In the genomic region with DNA sequence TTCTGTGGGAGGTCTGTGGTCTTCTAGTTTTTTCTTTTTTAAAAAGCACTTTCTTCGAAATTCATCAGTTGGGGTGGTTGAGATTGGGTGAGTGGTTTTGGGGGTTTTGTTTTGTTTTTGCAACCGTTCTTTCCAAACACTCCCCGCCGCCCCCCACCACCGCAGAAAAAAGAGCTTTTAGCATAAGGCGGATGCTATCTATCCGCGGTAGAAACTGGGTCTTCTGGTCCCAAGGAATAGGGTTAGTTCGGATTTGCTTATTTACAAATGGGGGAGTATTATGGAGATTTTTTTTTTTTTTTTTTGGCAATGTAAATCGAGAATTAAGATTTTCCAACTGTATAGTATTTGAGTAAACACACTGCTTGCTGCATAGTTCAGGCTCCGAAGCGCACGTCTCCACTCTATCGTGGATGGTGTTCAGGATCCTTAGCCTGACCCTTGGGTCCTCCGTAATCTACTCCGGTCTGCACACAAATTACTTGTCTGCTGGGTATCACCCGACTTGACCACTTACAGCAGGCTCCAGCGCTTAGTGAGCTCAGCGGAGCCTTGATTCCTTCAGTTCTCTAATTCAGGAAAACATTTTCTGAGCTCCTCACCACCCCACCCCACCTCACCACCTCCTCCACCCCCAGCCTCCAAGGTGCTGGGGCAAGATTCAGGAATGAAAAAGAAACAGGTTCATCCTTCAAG, we compare ENCODE assay signal across 9 cellular contexts. TPM values are rescaled to one million over a fixed set of nuclear protein-coding genes. Genes with fewer than 3 reads are reported as not detected.
DNase-seq lines count a peak whose midpoint lies in the region; ATAC-seq and TF ChIP-seq lines count a peak whose summit lies in the region.
"Had no signal": no experiment of that assay in that cellular context is flagged by ENCODE, and none has a peak within 500 bp of the region (broad histone marks: within the 10 kb centered on the region; RNA-seq: fewer than 3 reads in every experiment).

No MANE protein-coding gene starts in this region.

- peak overlapping the region; percentile 46 for H3K27ac Mint-ChIP-seq in CD8-positive, alpha-beta T cell

- peak in 1 of 7 experiments; percentile 28 for DNase-seq in CD8-positive, alpha-beta T cell
- DNase-seq in NCI-H2227 treated with DMSO at 0.1 percent for 48 hours (lab: John Stamatoyannopoulos, UW) (peak; percentile 42), osteoblast (ENCODE audit: insufficient read length, low spot score, missing footprints) (peak; percentile 67), epidermal melanocyte (ENCODE audit: insufficient read length, low spot score) (no peak), H4 (ENCODE audit: low spot score) (no peak), HCEC 1CT (no peak)
- DNase-seq: GF-D8 had no signal

- H3K9me3 ChIP-seq in CD8-positive, alpha-beta T cell (ENCODE audit: low read length), result no peaks in the 10 kb centered on the region
- H3K9me3 ChIP-seq in ectodermal cell (ENCODE audit: control insufficient read depth, low read length) (no peaks in the 10 kb centered on the region), osteoblast (ENCODE audit: low read depth, low read length) (no peaks in the 10 kb centered on the region)

- peaks cover 58% of the 10 kb centered on the region for H3K4me1 Mint-ChIP-seq in CD8-positive, alpha-beta T cell (ENCODE audit: low read depth)

- H3K27ac ChIP-seq in CD8-positive, alpha-beta T cell (ENCODE audit: low read depth, low read length), result no peak overlapping the region
- H3K27ac ChIP-seq in ectodermal cell (ENCODE audit: insufficient read depth, low read depth, low read length, poor library complexity, severe bottlenecking) (no peak overlapping the region), osteoblast (ENCODE audit: low read depth, low read length) (no peak overlapping the region)

- H3K4me1 ChIP-seq in CD8-positive, alpha-beta T cell (ENCODE audit: insufficient read depth, low read length), result peaks cover 38% of the 10 kb centered on the region
- H3K4me1 ChIP-seq in ectodermal cell (ENCODE audit: control insufficient read depth, insufficient read depth, low read length) (no peaks in the 10 kb centered on the region), osteoblast (ENCODE audit: insufficient read depth, low read length) (peaks cover 10% of the 10 kb centered on the region)

- POLR2A ChIA-PET in CD8-positive, alpha-beta T cell (lab: Charles Lee), result interaction anchor here (1.2 kb wide), 1 partner anchor 68 kb away, joined by 6 read pairs; a partner anchor contains a TSS

- H3K79me2 ChIP-seq in osteoblast (ENCODE audit: insufficient read depth, low read length), result no peaks in the 10 kb centered on the region

- H3K4me2 ChIP-seq in osteoblast (ENCODE audit: insufficient read depth, low read length), result peak overlapping the region; percentile 45

- no peaks in the 10 kb centered on the region for H3K36me3 Mint-ChIP-seq in CD8-positive, alpha-beta T cell

- CTCF ChIA-PET in CD8-positive, alpha-beta T cell (lab: Charles Lee), result interaction anchor here (0.8 to 5.7 kb wide), 3 partner anchors 9 to 40 kb away, joined by 3 to 77 read pairs (median 3); no protein-coding TSS in a partner anchor

- H2AFZ ChIP-seq in osteoblast (ENCODE audit: low read length), result no peak overlapping the region

- no peaks in the 10 kb centered on the region for H3K36me3 ChIP-seq in CD8-positive, alpha-beta T cell (ENCODE audit: insufficient read depth, low read length)
- no peaks in the 10 kb centered on the region for H3K36me3 ChIP-seq in ectodermal cell (ENCODE audit: control insufficient read depth, insufficient read depth, low read length)
- H3K36me3 ChIP-seq in osteoblast (ENCODE audit: insufficient read depth, low read length), result no peaks in the 10 kb centered on the region

- no peaks in the 10 kb centered on the region for H3K9me3 Mint-ChIP-seq in CD8-positive, alpha-beta T cell

- 17 to 22% methylated on average over 18 to 19 of the region's 19 CpGs for WGBS in ectodermal cell, 2 experiments

- no peak for TF ChIP-seq CTCF in CD8-positive, alpha-beta T cell (IDR thresholded peaks at IDR 0.05)
- no peak for TF ChIP-seq CTCF in osteoblast (IDR thresholded peaks at IDR 0.05; ENCODE audit: extremely low read depth, low read depth, low read length)

- ATAC-seq in CD8-positive, alpha-beta T cell, result no peak
- no peak for ATAC-seq in GM21381 (IDR thresholded peaks at IDR 0.05; ENCODE audit: unreplicated experiment)

- intact Hi-C loops in CD8-positive, alpha-beta T cell (cut with DNase I, micrococcal nuclease), result loop anchor here (1.0 to 5.0 kb wide), 4 partner anchors 69 to 274 kb away; a partner anchor contains a TSS

- peak overlapping the region; percentile 94 for H3K4me3 Mint-ChIP-seq in CD8-positive, alpha-beta T cell

- no peaks in the 10 kb centered on the region for H3K27me3 ChIP-seq in CD8-positive, alpha-beta T cell (ENCODE audit: insufficient read depth, low read length)
- H3K27me3 ChIP-seq in ectodermal cell (ENCODE audit: control insufficient read depth, insufficient read depth, low read length, poor library complexity, severe bottlenecking), result peaks cover 46% of the 10 kb centered on the region
- peaks cover 40% of the 10 kb centered on the region for H3K27me3 ChIP-seq in osteoblast (ENCODE audit: insufficient read depth, low read length)

- no peaks in the 10 kb centered on the region for H4K20me1 ChIP-seq in osteoblast (ENCODE audit: insufficient read depth, low read length)

- peak overlapping the region; percentile 53 for H3K4me3 ChIP-seq in CD8-positive, alpha-beta T cell (ENCODE audit: low read depth, low read length)
- H3K4me3 ChIP-seq in ectodermal cell (ENCODE audit: insufficient read depth, low read depth, low read length) (peak overlapping the region; percentile 68), osteoblast (ENCODE audit: insufficient read depth, low read length) (no peak overlapping the region)

- peaks cover 19% of the 10 kb centered on the region for H3K27me3 Mint-ChIP-seq in CD8-positive, alpha-beta T cell (ENCODE audit: low read depth)

RNA-seq across cellular contexts. Expression of a gene that starts 0.8 kb away (rescaled TPM):
- 10 to 100 TPM; 13.2 to 14.8 TPM for total RNA-seq in CD8-positive, alpha-beta T cell
- polyA plus RNA-seq in ectodermal cell (2013, experiment 1 of 4), result 82.8 TPM
- 109 TPM for polyA plus RNA-seq in ectodermal cell (2013, experiment 2 of 4)
- 81.8 TPM for polyA plus RNA-seq in ectodermal cell (2013, experiment 3 of 4)
- polyA plus RNA-seq in ectodermal cell (2013, experiment 4 of 4), result 89.0 TPM
- total RNA-seq in osteoblast, result 0.88 and 2.2 TPM in 2 replicates
- total RNA-seq in H4 (2014; rRNA removed; shearing (Covaris generic)), result 2.4 and 2.5 TPM in 2 replicates

Comparison
In these comparisons a context has a peak if more than half of its experiments do, and no peak if none do; other contexts are left out.
1. DNase-seq: peak in NCI-H2227 treated with DMSO at 0.1 percent for 48 hours (single experiment) and osteoblast (single experiment); none in epidermal melanocyte (single experiment), H4 (single experiment) and HCEC 1CT (single experiment).